In genomic region chr6:115191989-115192388, GRCh38 we compare ENCODE assay signal across 10 cellular contexts.
"Had no signal": no experiment of that assay in that cellular context is flagged by ENCODE, and none has a peak within 500 bp of the region (broad histone marks: within the 10 kb centered on the region; RNA-seq: fewer than 3 reads in every experiment).

No MANE protein-coding gene starts in this region.

- H3K4me2 ChIP-seq: KMS-11 had no signal

- DNase-seq: GM23248, GOT3, H9, HCEC 1CT, Karpas-422, KBM-7 had no signal

- H3K9ac ChIP-seq: GM23248, KMS-11 had no signal

- FAIRE-seq: H54, HTR-8/SVneo had no signal

- H3K27ac ChIP-seq: GM23248, HL-60, KMS-11 had no signal

- H3K4me3 ChIP-seq: GM23248 had no signal

- H2AFZ ChIP-seq: GM23248 had no signal
